Comparison of ENCODE assay signal across 2 cellular contexts in genomic region chr11:102994101-102994500, GRCh38.
TF ChIP-seq lines count a peak whose summit lies in the region.

No MANE protein-coding gene starts in this region.

TF ChIP-seq in SK-N-SH, 30 proteins besides CTCF, POLR2A, EP300 and RAD21 (continued from another document):
- no peak for TF ChIP-seq USF2 (IDR thresholded peaks at IDR 0.05; ENCODE audit: borderline replicate concordance, low read depth, low read length)

TF ChIP-seq in SK-N-SH treated with all-trans-retinoic acid at 6 μM for 48 hours, 23 proteins besides CTCF, POLR2A, EP300 and RAD21 (continued from another document):
- no peak for TF ChIP-seq PATZ1 (CRISPR knock-in tag; IDR thresholded peaks at IDR 0.05; ENCODE audit: borderline replicate concordance)
- no peak for TF ChIP-seq ISL1 (CRISPR knock-in tag; IDR thresholded peaks at IDR 0.05)
